Comparison of ENCODE assay signal across 8 cellular contexts in genomic region chrX:101407748-101408529, GRCh38. TPM values are rescaled to one million over a fixed set of nuclear protein-coding genes. Genes with fewer than 3 reads are reported as not detected.
DNase-seq lines count a peak whose midpoint lies in the region; ATAC-seq and TF ChIP-seq lines count a peak whose summit lies in the region.

GLA (minus strand) TSS chrX:101407925; CDS start chrX:101407903, 22 bp downstream.
HNRNPH2 (plus strand) TSS chrX:101408222; CDS start chrX:101411989, 3,767 bp downstream.

- WGBS in smooth muscle cell (ENCODE audit: low lambda C conversion rate): 49% methylated on average over 38 of the region's 47 CpGs

- H3K4me2 ChIP-seq in smooth muscle cell: peak within 1 kb of the TSS; percentile 84

- peak within 1 kb of the TSS; percentile 80 for H3K4me3 ChIP-seq in AG04449 (ENCODE audit: low read depth, low read length)
- peak within 1 kb of the TSS; percentile 72 for H3K4me3 ChIP-seq in cardiac fibroblast (replicated peaks in 1 of 2; ENCODE audit: low read depth in 2 of 2, low read length in 2 of 2)
- peak within 1 kb of the TSS; percentile 66 for H3K4me3 ChIP-seq in smooth muscle cell

- H3K9me3 Mint-ChIP-seq in WTC11: no peaks in the 10 kb centered on the region

- H3K4me1 Mint-ChIP-seq in WTC11: peaks cover 14% of the 10 kb centered on the region

- no peaks in the 10 kb centered on the region for H3F3A ChIP-seq in smooth muscle cell (ENCODE audit: low read depth)

- no peaks in the 10 kb centered on the region for H3K27me3 Mint-ChIP-seq in WTC11 (ENCODE audit: low read depth)

- CTCF ChIA-PET in AG04449 (lab: Yijun Ruan, JAX): no interaction called here
- CTCF ChIA-PET in WTC11 (lab: Charles Lee): no interaction called here

- peak within 1 kb of the TSS; percentile 99 for H3K27ac ChIP-seq in smooth muscle cell (ENCODE audit: low read depth)

- H3K36me3 ChIP-seq in smooth muscle cell (ENCODE audit: low read depth): no peaks in the 10 kb centered on the region

- ATAC-seq in GM18907 (IDR thresholded peaks at IDR 0.05; ENCODE audit: unreplicated experiment) (peak; percentile 97), HG03175 (IDR thresholded peaks at IDR 0.05; ENCODE audit: unreplicated experiment) (peak; percentile 94), WTC11 (peak; percentile 96)

- peak; percentile 97 for DNase-seq in AG04449 (ENCODE audit: low read depth, low spot score)
- DNase-seq in NCI-H226: peak; percentile 93
- peak; percentile 80 for DNase-seq in WTC11 (ENCODE audit: low spot score)
- peak; percentile 99 for DNase-seq in cardiac fibroblast (ENCODE audit: low read depth in 2 of 2)
- DNase-seq in iPS-NIHi7 (ENCODE audit: extremely low spot score): peak; percentile 76
- DNase-seq in smooth muscle cell (lab: John Stamatoyannopoulos, UW; ENCODE audit: unreplicated experiment): peak; percentile 35

- peaks cover 18% of the 10 kb centered on the region for H4K20me1 ChIP-seq in smooth muscle cell (ENCODE audit: low read depth)

- no peaks in the 10 kb centered on the region for H3K27me3 ChIP-seq in smooth muscle cell (ENCODE audit: low read depth)

- peaks cover 22% of the 10 kb centered on the region for H3K36me3 Mint-ChIP-seq in WTC11

- peaks cover 22% of the 10 kb centered on the region for H3K4me1 ChIP-seq in smooth muscle cell (ENCODE audit: low read depth)

- H3K9ac ChIP-seq in smooth muscle cell (ENCODE audit: low read depth): peak within 1 kb of the TSS; percentile 98

- POLR2A ChIA-PET in AG04449 (lab: Yijun Ruan, JAX) (interaction anchor here (0.7 to 1.9 kb wide), 2 partner anchors 11 to 17 kb away, joined by 5 to 11 read pairs; partner anchors contain the start of gene RPL36A), WTC11 (lab: Charles Lee) (interaction anchor here (0.6 kb wide), 1 partner anchor 17 kb away, joined by 4 read pairs; the partner anchor contains the start of gene RPL36A)

- peak within 1 kb of the TSS; percentile 10 for H2AFZ ChIP-seq in smooth muscle cell (ENCODE audit: low read depth)

- peaks cover 47% of the 10 kb centered on the region for H3K79me2 ChIP-seq in smooth muscle cell (ENCODE audit: low read depth)

- peak within 1 kb of the TSS; percentile 99 for H3K4me3 Mint-ChIP-seq in WTC11

- no peaks in the 10 kb centered on the region for H3K9me3 ChIP-seq in smooth muscle cell (replicated peaks; ENCODE audit: low read depth)

- peak; percentile 11 for TF ChIP-seq CTCF in AG04449 (IDR thresholded peaks at IDR 0.05; ENCODE audit: insufficient read depth, low read length, missing control alignments)
- TF ChIP-seq CTCF in WTC11 (IDR thresholded peaks at IDR 0.05): no peak
- TF ChIP-seq CTCF in cardiac fibroblast (IDR thresholded peaks at IDR 0.05; ENCODE audit: low read depth, low read length): no peak
- TF ChIP-seq CTCF in smooth muscle cell (IDR thresholded peaks at IDR 0.05; ENCODE audit: borderline replicate concordance, insufficient read depth, poor library complexity, severe bottlenecking): no peak

- H3K27ac Mint-ChIP-seq in WTC11: peak within 1 kb of the TSS; percentile 99

TF ChIP-seq in WTC11, 78 proteins besides CTCF, POLR2A, EP300 and RAD21:
- TF ChIP-seq MYBL2 (CRISPR knock-in tag; IDR thresholded peaks at IDR 0.05) (peak; percentile 64; the same call in 1 of the 2 replicates), NFYB (CRISPR knock-in tag; conservative IDR thresholded peaks at IDR 0.05; ENCODE audit: low read depth) (peak; percentile 50), USF1 (CRISPR knock-in tag; IDR thresholded peaks at IDR 0.05) (peak; percentile 98), GTF2I (CRISPR knock-in tag; conservative IDR thresholded peaks at IDR 0.05) (no peak), JAZF1 (CRISPR knock-in tag; IDR thresholded peaks at IDR 0.05) (no peak), SMAD4 (CRISPR knock-in tag; IDR thresholded peaks at IDR 0.05) (no peak), SP1 (CRISPR knock-in tag; conservative IDR thresholded peaks at IDR 0.05) (peak; percentile 43; the same call in 1 of the 2 replicates), NR3C1 (CRISPR knock-in tag; conservative IDR thresholded peaks at IDR 0.05; ENCODE audit: low read depth) (no peak), FOXJ3 (CRISPR knock-in tag; IDR thresholded peaks at IDR 0.05; ENCODE audit: borderline replicate concordance) (no peak), ZBTB21 (CRISPR knock-in tag; IDR thresholded peaks at IDR 0.05; ENCODE audit: borderline replicate concordance) (0 out of 2 replicates have a peak, but pooled peaks have one; percentile 38), USF2 (CRISPR knock-in tag; IDR thresholded peaks at IDR 0.05) (peak; percentile 98), MAX (CRISPR knock-in tag; IDR thresholded peaks at IDR 0.05) (peak; percentile 16; the same call in 1 of the 2 replicates), ZNF512 (CRISPR knock-in tag; IDR thresholded peaks at IDR 0.05; ENCODE audit: borderline replicate concordance) (no peak), ELF4 (CRISPR knock-in tag; IDR thresholded peaks at IDR 0.05; ENCODE audit: low read depth) (no peak), FOXK1 (CRISPR knock-in tag; IDR thresholded peaks at IDR 0.05) (peak; percentile 51; the same call in 1 of the 2 replicates), CDX4 (CRISPR knock-in tag; IDR thresholded peaks at IDR 0.05; ENCODE audit: borderline replicate concordance) (no peak)

RNA-seq across cellular contexts. Expression of gene GLA, which starts in this region (rescaled TPM):
- total RNA-seq in WTC11 (2021) (39.4 to 44.9 TPM (median 44.7 TPM) in 3 replicates), smooth muscle cell (41.2 and 54.0 TPM in 2 replicates)
- 43.2 and 46.9 TPM in 2 replicates for polyA plus RNA-seq in smooth muscle cell

RNA-seq across cellular contexts. Expression of gene HNRNPH2, which starts in this region (rescaled TPM):
- total RNA-seq in WTC11 (2021): 61.2 to 70.9 TPM (median 65.8 TPM) in 3 replicates
- total RNA-seq in smooth muscle cell: 56.4 and 64.4 TPM in 2 replicates
- 79.9 and 88.3 TPM in 2 replicates for polyA plus RNA-seq in smooth muscle cell

Comparison
In these comparisons a context has a peak if more than half of its experiments do, and no peak if none do; other contexts are left out.
1. Peak in every context shown above with its lines: DNase-seq, ATAC-seq, H3K4me3 ChIP-seq and H3K27ac ChIP-seq.
2. DNase-seq: peak in every context shown above with its lines; median percentile 99 in cardiac fibroblast; 97 in AG04449; 93 in NCI-H226; 80 in WTC11; 76 in iPS-NIHi7; 35 in smooth muscle cell.